ENCODE assay signal across 8 cellular contexts in genomic region chr4:143336828-143337599, GRCh38. TPM values are rescaled to one million over a fixed set of nuclear protein-coding genes. Genes with fewer than 3 reads are reported as not detected.
DNase-seq lines count a peak whose midpoint lies in the region; ATAC-seq, FAIRE-seq and TF ChIP-seq lines count a peak whose summit lies in the region.

GAB1 (plus strand) TSS chr4:143336876; CDS start chr4:143337189, 313 bp downstream.

- H3K27me3 Mint-ChIP-seq in endothelial cell (ENCODE audit: unreplicated experiment), result peaks cover 8% of the 10 kb centered on the region

- H3K9me3 ChIP-seq in mesodermal cell (ENCODE audit: control insufficient read depth, low read length), result no peaks in the 10 kb centered on the region
- H3K9me3 ChIP-seq in thoracic aorta, result no peaks in the 10 kb centered on the region

- no peak for FAIRE-seq in H54 (lab: Jason Lieb, UNC)

- TF ChIP-seq CTCF in LNCaP clone FGC (IDR thresholded peaks at IDR 0.05; ENCODE audit: control insufficient read depth, extremely low read depth, insufficient read depth), result no peak
- no peak for TF ChIP-seq CTCF in endothelial cell (IDR thresholded peaks at IDR 0.05; ENCODE audit: unreplicated experiment)
- TF ChIP-seq CTCF in thoracic aorta (IDR thresholded peaks at IDR 0.05), result no peak

- peaks cover 18% of the 10 kb centered on the region for H3K4me1 Mint-ChIP-seq in endothelial cell (ENCODE audit: unreplicated experiment)

- peak within 1 kb of the TSS; percentile 95 for H3K27ac ChIP-seq in mesodermal cell (ENCODE audit: low read depth, low read length, severe bottlenecking)
- H3K27ac ChIP-seq in thoracic aorta, result peak within 1 kb of the TSS; percentile 93 to 97

- H3K4me3 Mint-ChIP-seq in endothelial cell (ENCODE audit: unreplicated experiment), result peak within 1 kb of the TSS; percentile 99

- peaks cover 5% of the 10 kb centered on the region for H3K36me3 Mint-ChIP-seq in endothelial cell (ENCODE audit: low read depth, unreplicated experiment)

- DNase-seq in 8988T, result peak; percentile 18
- peak; percentile 52 for DNase-seq in GM04504 (ENCODE audit: low read depth)
- DNase-seq in H54 (ENCODE audit: insufficient read length, low spot score), result peak; percentile 44
- DNase-seq in LNCaP clone FGC (ENCODE audit: low read depth), result no peak
- peak; percentile 81 for DNase-seq in UCSD-AML1 (lab: John Stamatoyannopoulos, UW; ENCODE audit: unreplicated experiment)
- DNase-seq in endothelial cell (ENCODE audit: low spot score), result peak; percentile 48
- peak; percentile 46 for DNase-seq in thoracic aorta (ENCODE audit: low spot score)

- no peaks in the 10 kb centered on the region for H3K9me3 Mint-ChIP-seq in endothelial cell (ENCODE audit: unreplicated experiment)

- TF ChIP-seq POLR2A in H54 (IDR thresholded peaks at IDR 0.05; ENCODE audit: low read depth, low read length), result peak; percentile 45; the same call in 1 of the 2 replicates

- H3K4me3 ChIP-seq in LNCaP clone FGC (ENCODE audit: low read depth, low read length), result peak within 1 kb of the TSS; percentile 73
- H3K4me3 ChIP-seq in mesodermal cell (ENCODE audit: extremely low read depth, insufficient read depth, low read length, poor library complexity, severe bottlenecking), result peak within 1 kb of the TSS; percentile 84
- H3K4me3 ChIP-seq in thoracic aorta, result peak within 1 kb of the TSS; percentile 89

- no peaks in the 10 kb centered on the region for H3K36me3 ChIP-seq in mesodermal cell (ENCODE audit: control insufficient read depth, insufficient read depth, low read length)
- H3K36me3 ChIP-seq in thoracic aorta, result no peaks in the 10 kb centered on the region

- H3K4me1 ChIP-seq in mesodermal cell (ENCODE audit: control insufficient read depth, insufficient read depth, low read length, poor library complexity, severe bottlenecking) (no peaks in the 10 kb centered on the region), thoracic aorta (ENCODE audit: control insufficient read depth in 1 of 2, low read depth in 2 of 2) (peaks cover 0 to 42% of the 10 kb centered on the region in 2 donors)

- peak; percentile 34 for ATAC-seq in thoracic aorta (ENCODE audit: insufficient number of reproducible peaks, low FRiP score, low read depth)

- H3K27ac Mint-ChIP-seq in endothelial cell (ENCODE audit: unreplicated experiment), result peak within 1 kb of the TSS; percentile 48

- 0% methylated on average over 61 to 65 of the region's 78 CpGs for WGBS in mesodermal cell (ENCODE audit: insufficient coverage in 2 of 2), 2 experiments

- no peaks in the 10 kb centered on the region for H3K27me3 ChIP-seq in thoracic aorta (replicated peaks; ENCODE audit: insufficient read depth)

RNA-seq across cellular contexts. Expression of gene GAB1, which starts in this region (rescaled TPM):
- total RNA-seq in endothelial cell (ENCODE audit: unreplicated experiment), result 51.8 TPM
- 31.7 TPM for polyA plus RNA-seq in mesodermal cell (2013, experiment 1 of 2)
- polyA plus RNA-seq in mesodermal cell (2013, experiment 2 of 2), result 27.5 TPM
- total RNA-seq in thoracic aorta, result 10 to 100 TPM; 48.3 to 77.3 TPM
